In the genomic region with DNA sequence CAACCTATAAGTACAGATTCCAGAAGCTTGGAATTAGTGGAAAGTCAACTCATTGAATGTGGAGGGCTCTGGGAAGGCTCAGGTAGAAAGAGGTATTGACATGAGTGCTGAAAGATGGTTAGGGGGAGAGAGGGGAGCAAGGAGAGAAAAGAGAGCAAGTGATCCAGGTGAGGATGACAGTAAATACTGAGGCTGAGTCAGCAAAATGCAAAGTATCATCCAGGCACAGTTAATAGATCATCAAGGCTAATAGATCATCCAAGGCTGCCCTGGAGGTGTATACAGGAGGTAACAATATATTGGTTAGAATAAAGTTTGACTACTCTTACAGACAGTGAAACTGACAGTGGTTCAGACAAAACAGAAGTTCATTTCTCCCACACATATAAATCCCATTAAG, we compare ENCODE assay signal across 9 cellular contexts.
"Had no signal": no experiment of that assay in that cellular context is flagged by ENCODE, and none has a peak within 500 bp of the region (broad histone marks: within the 10 kb centered on the region; RNA-seq: fewer than 3 reads in every experiment).

No MANE protein-coding gene starts in this region.

- H2AFZ ChIP-seq: GM23248 had no signal

- H3K4me3 ChIP-seq: GM23248 had no signal

- H3K27ac Mint-ChIP-seq: H9, IgD-negative memory B cell had no signal

- H3K27ac ChIP-seq: GM23248, HL-60 had no signal

- H3K9ac ChIP-seq: GM23248 had no signal

- H3K4me1 Mint-ChIP-seq: IgD-negative memory B cell had no signal

- FAIRE-seq: H54 had no signal

- H3K9me3 Mint-ChIP-seq: H9 had no signal

- H3K4me3 Mint-ChIP-seq: H9, IgD-negative memory B cell had no signal

- DNase-seq: GM23248, GOT3, H9, HCEC 1CT, Kasumi-1, KG1 had no signal

- H3K36me3 Mint-ChIP-seq: IgD-negative memory B cell had no signal
